Comparison of ENCODE assay signal across 8 cellular contexts in genomic region chr1:37692078-37692833, GRCh38. TPM values are rescaled to one million over a fixed set of nuclear protein-coding genes. Genes with fewer than 3 reads are reported as not detected.
DNase-seq lines count a peak whose midpoint lies in the region; ATAC-seq and TF ChIP-seq lines count a peak whose summit lies in the region.

TSS of gene CDCA8 (plus strand) at chr1:37692516. CDS start at chr1:37692691, 175 bp downstream.

- peak; percentile 73 for TF ChIP-seq CTCF in PC-9 (conservative IDR thresholded peaks at IDR 0.05)
- TF ChIP-seq CTCF in epithelial cell of proximal tubule (conservative IDR thresholded peaks at IDR 0.05; ENCODE audit: low read depth, low read length) = peak; percentile 60

- in situ Hi-C loops in KBM-7 (cut with MboI; ENCODE audit: low pct_unique_long_range_greater_than_20kb, low sequenced_read_pairs) = no loop called here

- TSS peak; percentile 76 for BruUV-seq in PC-9 (replicated peaks; lab: Mats Ljungman, UMichigan)

- ATAC-seq in GM21717 (IDR thresholded peaks at IDR 0.05; ENCODE audit: unreplicated experiment) = peak; percentile 71

- no peaks in the 10 kb centered on the region for H3K9me2 ChIP-seq in PC-9 (ENCODE audit: insufficient read depth)

- CTCF ChIA-PET in PC-9 (lab: Charles Lee) = interaction anchor here (0.7 to 1.1 kb wide), 3 partner anchors 168 to 258 kb away, joined by 3 to 5 read pairs (median 3); no protein-coding TSS in a partner anchor

- H3K79me2 ChIP-seq in PC-9 (ENCODE audit: low read depth) = peaks cover 64% of the 10 kb centered on the region

- H3F3A ChIP-seq in PC-9 (ENCODE audit: insufficient read depth, low read depth) = no peaks in the 10 kb centered on the region; the same call in 1 of the 2 replicates

- H3K4me3 ChIP-seq in PC-9 (peak within 1 kb of the TSS; percentile 89), epithelial cell of proximal tubule (ENCODE audit: low read depth, low read length) (peak within 1 kb of the TSS; percentile 96), mucosa of rectum (ENCODE audit: low read length in 2 of 2) (peak within 1 kb of the TSS; percentile 95 to 99)

- H3K9me3 ChIP-seq in PC-9 (ENCODE audit: insufficient read depth, low read depth) = no peaks in the 10 kb centered on the region
- H3K9me3 ChIP-seq in mucosa of rectum (ENCODE audit: control insufficient read depth in 2 of 2, low read length in 2 of 2) = no peaks in the 10 kb centered on the region

- peak within 1 kb of the TSS; percentile 85 to 88 for H3K9ac ChIP-seq in mucosa of rectum (ENCODE audit: low read depth in 1 of 2, low read length in 2 of 2)

- peak within 1 kb of the TSS; percentile 95 for H3K4me2 ChIP-seq in PC-9

- H2AFZ ChIP-seq in PC-9 = peak within 1 kb of the TSS; percentile 96

- H3K36me3 ChIP-seq in PC-9 (ENCODE audit: low read depth) (peaks cover 24% of the 10 kb centered on the region), mucosa of rectum (ENCODE audit: control insufficient read depth in 2 of 2, insufficient read depth in 2 of 2, low read length in 2 of 2) (peaks cover 0 to 4% of the 10 kb centered on the region in 2 donors)

- DNase-seq in DMS79 (lab: John Stamatoyannopoulos, UW) = peak; percentile 96
- peak; percentile 99 for DNase-seq in KBM-7
- peak; percentile 94 to 99 for DNase-seq in PC-9
- peak; percentile 98 for DNase-seq in activated T-cell treated with anti-CD3 and anti-CD28 coated beads, Interleukin-2, amount 50 U/mL, for 1 hour
- DNase-seq in epithelial cell of proximal tubule (ENCODE audit: low read depth) = peak; percentile 73
- peak; percentile 98 for DNase-seq in stimulated activated CD8-positive, alpha-beta memory T cell treated with anti-CD3 and anti-CD28 coated beads, Interleukin-4, amount 100 ng/mL, for 48 hours

- intact Hi-C loops in PC-9 (cut with micrococcal nuclease; ENCODE audit: unreplicated experiment) = loop anchor here (1.0 to 10.0 kb wide), 6 partner anchors 63 to 1337 kb away; partner anchors contain the start of genes MTF1, UTP11 and YRDC

- POLR2A ChIA-PET in PC-9 (lab: Charles Lee; ENCODE audit: unreplicated experiment) = interaction anchor here (0.6 to 1.2 kb wide), 9 partner anchors 28 to 1762 kb away, joined by 3 to 10 read pairs (median 5); partner anchors contain the start of genes AGO3, C1orf122, OSCP1 and YRDC

- H4K20me1 ChIP-seq in PC-9 (ENCODE audit: insufficient read depth) = no peaks in the 10 kb centered on the region

- H3K27ac ChIP-seq in PC-9 (no peak within 1 kb of the TSS), mucosa of rectum (ENCODE audit: low read depth in 2 of 2, low read length in 2 of 2) (peak within 1 kb of the TSS; percentile 67 to 77)

- no peaks in the 10 kb centered on the region for H3K27me3 ChIP-seq in PC-9 (ENCODE audit: insufficient read depth, low read depth)
- no peaks in the 10 kb centered on the region for H3K27me3 ChIP-seq in mucosa of rectum (ENCODE audit: control insufficient read depth in 2 of 2, insufficient read depth in 2 of 2, low read length in 2 of 2)

- H3K4me1 ChIP-seq in PC-9 (replicated peaks; ENCODE audit: insufficient read depth) (peaks cover 21% of the 10 kb centered on the region), mucosa of rectum (ENCODE audit: control insufficient read depth in 2 of 2, insufficient read depth in 2 of 2, low read length in 2 of 2) (peaks cover 23 to 29% of the 10 kb centered on the region in 2 donors)

RNA-seq across cellular contexts. Expression of gene CDCA8, which starts in this region (rescaled TPM):
- total RNA-seq in PC-9 (2021) = 42.8 and 57.9 TPM in 2 replicates
- total RNA-seq in epithelial cell of proximal tubule = 42.2 and 60.0 TPM in 2 replicates
